In the genomic region with DNA sequence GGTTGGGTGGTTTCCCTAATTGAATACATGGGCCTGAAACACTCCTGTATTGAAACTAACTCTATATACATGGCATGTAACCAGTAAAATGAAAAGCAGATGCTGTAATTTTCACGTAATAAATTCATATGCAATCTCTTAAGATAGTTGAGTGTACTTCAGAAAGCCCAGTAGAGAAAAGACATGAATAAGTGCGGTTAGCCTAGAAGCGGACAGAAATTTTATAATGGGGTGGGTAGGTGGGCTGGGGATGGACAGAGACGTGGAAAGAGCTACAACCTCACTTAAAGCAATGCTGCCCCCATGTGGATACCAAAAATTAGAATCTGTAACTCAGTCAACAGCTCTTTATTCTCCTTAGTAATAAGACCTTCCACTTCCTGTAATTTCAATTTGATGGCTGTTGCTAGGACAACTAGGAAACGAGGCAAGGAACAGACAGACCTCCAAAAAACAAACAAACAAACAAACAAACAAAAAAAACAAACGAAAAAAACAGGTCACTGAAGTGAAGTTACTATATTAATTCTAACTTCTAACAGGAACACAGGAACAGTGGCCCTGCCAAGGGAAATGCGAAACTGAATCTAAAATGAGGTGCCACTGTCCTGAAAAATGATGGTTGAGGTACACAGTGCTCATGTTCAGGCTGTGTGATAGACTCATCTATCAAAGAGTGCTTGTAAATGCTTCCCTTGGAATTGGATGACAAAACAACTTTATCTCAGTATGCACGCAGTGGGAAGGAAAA, we compare ENCODE assay signal across 9 cellular contexts.
DNase-seq lines count a peak whose midpoint lies in the region; ATAC-seq and TF ChIP-seq lines count a peak whose summit lies in the region.
"Had no signal": no experiment of that assay in that cellular context is flagged by ENCODE, and none has a peak within 500 bp of the region (broad histone marks: within the 10 kb centered on the region; RNA-seq: fewer than 3 reads in every experiment).

No MANE protein-coding gene starts in this region.

- no peak for TF ChIP-seq POLR2A in erythroblast (IDR thresholded peaks at IDR 0.05; ENCODE audit: low read length)

- no peaks in the 10 kb centered on the region for H3K36me3 Mint-ChIP-seq in activated CD8-positive, alpha-beta memory T cell treated with anti-CD3 and anti-CD28 coated beads, Interleukin-2, amount 10 ng/mL, durations not matched to agents 7 days and 5 days
- H3K36me3 Mint-ChIP-seq in nephron (ENCODE audit: low read depth): peaks cover 45% of the 10 kb centered on the region

- no peaks in the 10 kb centered on the region for H3K9me3 Mint-ChIP-seq in activated CD8-positive, alpha-beta memory T cell treated with anti-CD3 and anti-CD28 coated beads, Interleukin-2, amount 10 ng/mL, durations not matched to agents 7 days and 5 days (ENCODE audit: low read depth)
- H3K9me3 Mint-ChIP-seq in nephron: peaks cover 5% of the 10 kb centered on the region
- H3K9me3 Mint-ChIP-seq: central memory CD8-positive, alpha-beta T cell had no signal

- no peaks in the 10 kb centered on the region for H3K27me3 Mint-ChIP-seq in activated CD8-positive, alpha-beta memory T cell treated with anti-CD3 and anti-CD28 coated beads, Interleukin-2, amount 10 ng/mL, durations not matched to agents 7 days and 5 days
- no peaks in the 10 kb centered on the region for H3K27me3 Mint-ChIP-seq in nephron (ENCODE audit: low read depth)
- H3K27me3 Mint-ChIP-seq: central memory CD8-positive, alpha-beta T cell had no signal

- no peak overlapping the region for H3K27ac Mint-ChIP-seq in activated CD8-positive, alpha-beta memory T cell treated with anti-CD3 and anti-CD28 coated beads, Interleukin-2, amount 10 ng/mL, durations not matched to agents 7 days and 5 days
- peak overlapping the region; percentile 65 to 78 (median 71) for H3K27ac Mint-ChIP-seq in nephron

- CTCF ChIA-PET in activated CD8-positive, alpha-beta memory T cell treated with anti-CD3 and anti-CD28 coated beads, Interleukin-2, amount 10 ng/mL, durations not matched to agents 7 days and 5 days (lab: Charles Lee): interaction anchor here (0.8 to 1.4 kb wide), 4 partner anchors 19 to 318 kb away, joined by 3 to 4 read pairs (median 3); a partner anchor contains a TSS

- no peak overlapping the region for H3K4me3 Mint-ChIP-seq in activated CD8-positive, alpha-beta memory T cell treated with anti-CD3 and anti-CD28 coated beads, Interleukin-2, amount 10 ng/mL, durations not matched to agents 7 days and 5 days
- H3K4me3 Mint-ChIP-seq in nephron: no peak overlapping the region
- H3K4me3 Mint-ChIP-seq: central memory CD8-positive, alpha-beta T cell had no signal

- peaks cover 8% of the 10 kb centered on the region for H3K4me1 Mint-ChIP-seq in activated CD8-positive, alpha-beta memory T cell treated with anti-CD3 and anti-CD28 coated beads, Interleukin-2, amount 10 ng/mL, durations not matched to agents 7 days and 5 days
- H3K4me1 Mint-ChIP-seq in nephron: peaks cover 27% of the 10 kb centered on the region

- peak; percentile 58 to 69 (median 60) for TF ChIP-seq CTCF in nephron (IDR thresholded peaks at IDR 0.05; ENCODE audit: unreplicated experiment in 3 of 3)

- no peak for DNase-seq in activated CD8-positive, alpha-beta memory T cell treated with anti-CD3 and anti-CD28 coated beads, Interleukin-2, amount 10 ng/mL, durations not matched to agents 7 days and 5 days
- no peak for DNase-seq in activated CD8-positive, alpha-beta memory T cell treated with anti-CD3 and anti-CD28 coated beads for 24 hours
- peak; percentile 62 for DNase-seq in NAMALWA (ENCODE audit: low spot score)
- peak; percentile 76 for DNase-seq in SK-N-DZ (ENCODE audit: low spot score)
- DNase-seq in erythroblast (lab: John Stamatoyannopoulos, UW): peak; percentile 35 to 54

- ATAC-seq in activated CD8-positive, alpha-beta memory T cell treated with anti-CD3 and anti-CD28 coated beads, Interleukin-2, amount 10 ng/mL, durations not matched to agents 7 days and 5 days: peak; percentile 39
- ATAC-seq in HG02763 (IDR thresholded peaks at IDR 0.05; ENCODE audit: unreplicated experiment) (no peak), HG03139 (IDR thresholded peaks at IDR 0.05; ENCODE audit: unreplicated experiment) (no peak)

Comparison
In these comparisons a context has a peak if more than half of its experiments do, and no peak if none do; other contexts are left out.
1. DNase-seq: peak in NAMALWA (single experiment), SK-N-DZ (single experiment) and erythroblast (2 of 2); none in activated CD8-positive, alpha-beta memory T cell treated with anti-CD3 and anti-CD28 coated beads, Interleukin-2, amount 10 ng/mL, durations not matched to agents 7 days and 5 days (single experiment) and activated CD8-positive, alpha-beta memory T cell treated with anti-CD3 and anti-CD28 coated beads for 24 hours (single experiment).